Comparison of ENCODE assay signal across 8 cellular contexts in genomic region chr22:42688241-42688913, GRCh38. TPM values are rescaled to one million over a fixed set of nuclear protein-coding genes. Genes with fewer than 3 reads are reported as not detected.
A peak's percentile ranks its signal among the peaks of the same experiment; 100 is the strongest.
DNase-seq lines count a peak whose midpoint lies in the region; ATAC-seq and TF ChIP-seq lines count a peak whose summit lies in the region.

No MANE protein-coding gene starts in this region.

- H3K27me3 ChIP-seq in body of pancreas (no peaks in the 10 kb centered on the region), smooth muscle cell (ENCODE audit: low read depth) (no peaks in the 10 kb centered on the region)

- H2AFZ ChIP-seq in smooth muscle cell (ENCODE audit: low read depth): peak overlapping the region; percentile 10

- no peaks in the 10 kb centered on the region for H3F3A ChIP-seq in smooth muscle cell (ENCODE audit: low read depth)

- no peak for TF ChIP-seq CTCF in body of pancreas (IDR thresholded peaks at IDR 0.05)
- TF ChIP-seq CTCF in smooth muscle cell (IDR thresholded peaks at IDR 0.05; ENCODE audit: borderline replicate concordance, insufficient read depth, poor library complexity, severe bottlenecking): no peak

- H3K4me3 Mint-ChIP-seq in effector memory CD8-positive, alpha-beta T cell: no peak overlapping the region
- H3K4me3 Mint-ChIP-seq in activated T-cell treated with anti-CD3 and anti-CD28 coated beads, Interleukin-2, amount 50 U/mL, for 4 hours: no peak overlapping the region

- H3K4me3 ChIP-seq in body of pancreas: no peak overlapping the region
- H3K4me3 ChIP-seq in smooth muscle cell: no peak overlapping the region

- no peaks in the 10 kb centered on the region for H3K79me2 ChIP-seq in smooth muscle cell (ENCODE audit: low read depth)

- H3K27ac ChIP-seq in body of pancreas (peak overlapping the region; percentile 28 to 84 (median 69)), smooth muscle cell (ENCODE audit: low read depth) (no peak overlapping the region)

- peak overlapping the region; percentile 57 for H3K4me2 ChIP-seq in smooth muscle cell

- H3K9me3 Mint-ChIP-seq in effector memory CD8-positive, alpha-beta T cell: no peaks in the 10 kb centered on the region
- H3K9me3 Mint-ChIP-seq in activated T-cell treated with anti-CD3 and anti-CD28 coated beads, Interleukin-2, amount 50 U/mL, for 4 hours: no peaks in the 10 kb centered on the region

- H3K27me3 Mint-ChIP-seq in effector memory CD8-positive, alpha-beta T cell: peaks cover 25 to 48% of the 10 kb centered on the region in 2 donors
- H3K27me3 Mint-ChIP-seq in activated T-cell treated with anti-CD3 and anti-CD28 coated beads, Interleukin-2, amount 50 U/mL, for 4 hours (ENCODE audit: low read depth): peaks cover 4% of the 10 kb centered on the region

- no peak overlapping the region for H3K27ac Mint-ChIP-seq in effector memory CD8-positive, alpha-beta T cell

- DNase-seq in COR-L47 (lab: John Stamatoyannopoulos, UW) (peak; percentile 33), NCI-H2081 treated with DMSO at 0.1 percent for 48 hours (lab: John Stamatoyannopoulos, UW) (peak; percentile 40), body of pancreas (peak; percentile 74 to 90 (median 83)), iris pigment epithelial cell (ENCODE audit: low read depth) (peak; percentile 92), smooth muscle cell (lab: John Stamatoyannopoulos, UW; ENCODE audit: unreplicated experiment) (peak; percentile 29), DMS53 treated with DMSO at 0.1 percent for 48 hours (lab: John Stamatoyannopoulos, UW; ENCODE audit: unreplicated experiment) (no peak)
- DNase-seq in effector memory CD8-positive, alpha-beta T cell: no peak
- no peak for DNase-seq in activated T-cell treated with anti-CD3 and anti-CD28 coated beads, Interleukin-2, amount 50 U/mL, for 4 hours

- no peaks in the 10 kb centered on the region for H4K20me1 ChIP-seq in smooth muscle cell (ENCODE audit: low read depth)

- H3K9me3 ChIP-seq in body of pancreas (no peaks in the 10 kb centered on the region), smooth muscle cell (replicated peaks; ENCODE audit: low read depth) (no peaks in the 10 kb centered on the region)

- H3K4me1 ChIP-seq in body of pancreas (peaks cover 24% of the 10 kb centered on the region), smooth muscle cell (ENCODE audit: low read depth) (peaks cover 8% of the 10 kb centered on the region)

- peaks cover 0 to 2% of the 10 kb centered on the region in 2 donors for H3K4me1 Mint-ChIP-seq in effector memory CD8-positive, alpha-beta T cell (ENCODE audit: low read depth in 2 of 2)
- H3K4me1 Mint-ChIP-seq in activated T-cell treated with anti-CD3 and anti-CD28 coated beads, Interleukin-2, amount 50 U/mL, for 4 hours (ENCODE audit: low read depth): no peaks in the 10 kb centered on the region

- no peak overlapping the region for H3K9ac ChIP-seq in smooth muscle cell (ENCODE audit: low read depth)

- peak; percentile 89 for ATAC-seq in body of pancreas
- no peak for ATAC-seq in effector memory CD8-positive, alpha-beta T cell (replicated peaks)
- ATAC-seq in activated T-cell treated with anti-CD3 and anti-CD28 coated beads, Interleukin-2, amount 50 U/mL, for 4 hours: no peak

- peaks cover 6% of the 10 kb centered on the region for H3K36me3 Mint-ChIP-seq in effector memory CD8-positive, alpha-beta T cell (ENCODE audit: insufficient read depth)
- H3K36me3 Mint-ChIP-seq in activated T-cell treated with anti-CD3 and anti-CD28 coated beads, Interleukin-2, amount 50 U/mL, for 4 hours (ENCODE audit: insufficient read depth): no peaks in the 10 kb centered on the region

- no peaks in the 10 kb centered on the region for H3K36me3 ChIP-seq in body of pancreas (replicated peaks in 1 of 2; ENCODE audit: insufficient read depth in 1 of 2, low read depth in 2 of 2)
- no peaks in the 10 kb centered on the region for H3K36me3 ChIP-seq in smooth muscle cell (ENCODE audit: low read depth)

- intact Hi-C loops in body of pancreas (cut with DNase I): no loop called here

- WGBS in body of pancreas, 2 donors: 17 to 24% methylated on average over 16 to 19 of the region's 19 CpGs
- WGBS in smooth muscle cell (ENCODE audit: low lambda C conversion rate): 22% methylated on average over 17 of the region's 19 CpGs

- peak in 2 of 3 donors; percentile 34 to 37 for TF ChIP-seq POLR2A in body of pancreas (IDR thresholded peaks at IDR 0.05)

RNA-seq across cellular contexts. Expression of gene A4GALT, which starts 32.3 kb away (rescaled TPM):
- total RNA-seq in body of pancreas (1 to 10 TPM; 3.1 to 6.9 TPM), smooth muscle cell (0.99 and 3.2 TPM in 2 replicates)
- polyA plus RNA-seq in smooth muscle cell: 1.6 and 8.4 TPM in 2 replicates
- total RNA-seq in activated T-cell treated with anti-CD3 and anti-CD28 coated beads, Interleukin-2, amount 50 U/mL, for 4 hours: not detected

RNA-seq across cellular contexts. Expression of gene CYB5R3, which starts 39.2 kb away (rescaled TPM):
- 10 to 100 TPM; 41.8 to 50.8 TPM for total RNA-seq in body of pancreas
- total RNA-seq in smooth muscle cell: 76.8 and 78.2 TPM in 2 replicates
- 321 and 365 TPM in 2 replicates for polyA plus RNA-seq in smooth muscle cell
- total RNA-seq in activated T-cell treated with anti-CD3 and anti-CD28 coated beads, Interleukin-2, amount 50 U/mL, for 4 hours: 10 to 100 TPM; 58.5 to 74.2 (median 73.8) TPM

RNA-seq across cellular contexts. Expression of gene ATP5MGL, which starts 48.0 kb away (rescaled TPM):
- total RNA-seq in body of pancreas (not detected), smooth muscle cell (1.3 and 2.8 TPM in 2 replicates)
- polyA plus RNA-seq in smooth muscle cell: 0.41 TPM in 1 of 2 replicates, not detected in the other
- 1 to 10 TPM in 2 of 3 donors, under 1 TPM in 1; 0.71 to 1.2 (median 1.2) TPM for total RNA-seq in activated T-cell treated with anti-CD3 and anti-CD28 coated beads, Interleukin-2, amount 50 U/mL, for 4 hours

Comparison
In these comparisons a context has a peak if more than half of its experiments do, and no peak if none do; other contexts are left out.
1. DNase-seq: peak in COR-L47 (single experiment), NCI-H2081 treated with DMSO at 0.1 percent for 48 hours (single experiment), body of pancreas (4 of 4), iris pigment epithelial cell (single experiment) and smooth muscle cell (single experiment); none in effector memory CD8-positive, alpha-beta T cell (0 of 3), activated T-cell treated with anti-CD3 and anti-CD28 coated beads, Interleukin-2, amount 50 U/mL, for 4 hours (single experiment) and DMS53 treated with DMSO at 0.1 percent for 48 hours (single experiment).